8 cellular contexts compared by ENCODE assay signal in the genomic region with DNA sequence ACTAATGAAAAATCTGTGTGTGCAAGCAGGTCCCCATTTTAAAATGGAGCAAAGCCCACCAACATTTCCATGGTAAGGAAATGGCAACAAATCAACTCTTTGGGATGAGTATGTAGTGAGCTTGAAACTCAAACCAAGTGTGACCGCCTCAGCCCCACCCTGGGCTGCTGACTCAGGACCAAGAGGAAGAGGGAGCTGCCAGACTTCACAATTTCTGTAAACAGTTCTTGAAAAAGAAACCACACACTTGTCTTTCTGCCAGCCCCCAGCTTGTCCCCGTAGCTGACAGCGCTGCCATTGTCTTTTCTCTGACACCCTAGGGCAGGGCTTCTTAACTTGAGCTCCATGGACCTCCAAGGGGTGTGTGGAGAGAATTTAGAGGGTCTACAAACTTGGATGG. TPM values are rescaled to one million over a fixed set of nuclear protein-coding genes. Genes with fewer than 3 reads are reported as not detected.
A peak's percentile ranks its signal among the peaks of the same experiment; 100 is the strongest.
DNase-seq lines count a peak whose midpoint lies in the region; TF ChIP-seq lines count a peak whose summit lies in the region.

No MANE protein-coding gene starts in this region.

- peaks cover 10% of the 10 kb centered on the region for H3K79me1 ChIP-seq in trophoblast cell (ENCODE audit: low read length)

- H3K18ac ChIP-seq in trophoblast cell (ENCODE audit: low read length), result no peak overlapping the region

- WGBS in adrenal gland, 4 donors, result 51 to 69% (median 62%) methylated on average over 2 to 3 of the region's 3 CpGs
- WGBS in trophoblast cell (ENCODE audit: extremely low coverage, insufficient coverage, insufficient read length), result no CpG with 5 or more reads among the region's 3 CpGs

- H3K4me1 ChIP-seq in adrenal gland (replicated peaks in 1 of 2), result peaks cover 0 to 5% of the 10 kb centered on the region in 2 donors
- peaks cover 29 to 38% of the 10 kb centered on the region in 2 experiments for H3K4me1 ChIP-seq in trophoblast cell (ENCODE audit: control insufficient read depth in 1 of 2, insufficient read depth in 2 of 2, low read length in 2 of 2)

- no peak overlapping the region for H3K4me2 ChIP-seq in trophoblast cell (ENCODE audit: low read length)

- H3K27ac Mint-ChIP-seq in immature natural killer cell, result peak overlapping the region; percentile 88 to 94 (median 92)

- H4K8ac ChIP-seq in trophoblast cell (ENCODE audit: low read depth, low read length), result no peak overlapping the region

- H2BK5ac ChIP-seq in trophoblast cell (ENCODE audit: low read depth, low read length, poor library complexity), result no peak overlapping the region

- TF ChIP-seq POLR2A in adrenal gland (IDR thresholded peaks at IDR 0.05), result no peak

- no peak overlapping the region for H3K14ac ChIP-seq in trophoblast cell (ENCODE audit: low read length)

- intact Hi-C loops in adrenal gland (cut with DNase I), result no loop called here

- no peak for TF ChIP-seq CTCF in adrenal gland (IDR thresholded peaks at IDR 0.05)

- H3K9me3 Mint-ChIP-seq in immature natural killer cell, result no peaks in the 10 kb centered on the region

- H2BK120ac ChIP-seq in trophoblast cell (ENCODE audit: insufficient read depth, low read length, poor library complexity), result no peak overlapping the region

- H3K36me3 ChIP-seq in MG63, result no peaks in the 10 kb centered on the region
- no peaks in the 10 kb centered on the region for H3K36me3 ChIP-seq in adrenal gland (replicated peaks in 1 of 2)
- no peaks in the 10 kb centered on the region for H3K36me3 ChIP-seq in trophoblast cell (ENCODE audit: control insufficient read depth in 1 of 2, insufficient read depth in 2 of 2, low read length in 2 of 2)

- H3K79me2 ChIP-seq in trophoblast cell (ENCODE audit: control insufficient read depth, insufficient read depth, low read length, poor library complexity), result peaks cover 2% of the 10 kb centered on the region

- H3K36me3 Mint-ChIP-seq in immature natural killer cell, result no peaks in the 10 kb centered on the region

- no peak overlapping the region for H3K4me3 ChIP-seq in MG63
- no peak overlapping the region for H3K4me3 ChIP-seq in adrenal gland
- H3K4me3 ChIP-seq in trophoblast cell (ENCODE audit: low read depth, low read length), result no peak overlapping the region

- no peak overlapping the region for H3K4ac ChIP-seq in trophoblast cell (ENCODE audit: low read depth, low read length)

- no peak overlapping the region for H4K12ac ChIP-seq in trophoblast cell (ENCODE audit: low read depth, low read length)

- H2AFZ ChIP-seq in trophoblast cell (ENCODE audit: insufficient read depth, low read length, poor library complexity), result no peak overlapping the region

- H3K9ac ChIP-seq in trophoblast cell (ENCODE audit: low read length), result no peak overlapping the region

- H3K4me1 Mint-ChIP-seq in immature natural killer cell, result peaks cover 75 to 82% of the 10 kb centered on the region in 2 donors

- H3K27me3 Mint-ChIP-seq in immature natural killer cell (ENCODE audit: low read depth in 3 of 3), result peaks cover 5 to 16% (median 10%) of the 10 kb centered on the region in 3 donors

- H3K27me3 ChIP-seq in MG63 (no peaks in the 10 kb centered on the region), adrenal gland (peaks cover 10% of the 10 kb centered on the region), trophoblast cell (ENCODE audit: insufficient read depth, low read length) (no peaks in the 10 kb centered on the region)

- DNase-seq in activated gamma-delta T cell treated with Interleukin-2 at 50 U/mL for 16 hours, result peak; percentile 52
- no peak for DNase-seq in activated gamma-delta T cell (lab: John Stamatoyannopoulos, UW)
- peak; percentile 81 for DNase-seq in MG63
- peak in 4 of 7 donors; percentile 32 to 47 (median 40) for DNase-seq in adrenal gland
- DNase-seq in immature natural killer cell, result peak; percentile 70 to 73 (median 72)
- DNase-seq in stromal cell of bone marrow (ENCODE audit: low read depth), result peak; percentile 77
- no peak for DNase-seq in NCI-H345 treated with DMSO at 0.1 percent for 48 hours (lab: John Stamatoyannopoulos, UW; ENCODE audit: unreplicated experiment)
- DNase-seq in trophoblast cell, result no peak

- no peak overlapping the region for H3K23ac ChIP-seq in trophoblast cell (ENCODE audit: low read length)

- no peak overlapping the region for H2AK5ac ChIP-seq in trophoblast cell (ENCODE audit: low read length)

- H3K9me3 ChIP-seq in MG63 (no peaks in the 10 kb centered on the region), adrenal gland (replicated peaks in 1 of 3) (no peaks in the 10 kb centered on the region), trophoblast cell (ENCODE audit: insufficient read depth, low read depth, low read length) (no peaks in the 10 kb centered on the region)

- no peak overlapping the region for H2BK12ac ChIP-seq in trophoblast cell (ENCODE audit: low read length)

- H3K4me3 Mint-ChIP-seq in immature natural killer cell, result peak overlapping the region; percentile 68 to 84 (median 73)

- no peak overlapping the region for H4K91ac ChIP-seq in trophoblast cell (ENCODE audit: low read depth, low read length)

- H3K27ac ChIP-seq in adrenal gland (peak overlapping the region in 2 of 5 donors; percentile 7 to 36), trophoblast cell (ENCODE audit: low read depth, low read length) (no peak overlapping the region)

RNA-seq across cellular contexts. Expression of gene RTL5, which starts 10.3 kb away (rescaled TPM):
- total RNA-seq in MG63 (2014; rRNA removed; shearing (Covaris generic); ENCODE audit: low replicate concordance), result 0.03 TPM in 1 of 2 replicates, not detected in the other
- 1 to 10 TPM; 1.3 to 6.8 (median 4.6) TPM for total RNA-seq in adrenal gland
- polyA plus RNA-seq in adrenal gland, result 1 to 10 TPM; 2.8 to 7.5 (median 5.3) TPM
- under 1 TPM; 0.10 to 0.19 (median 0.16) TPM for polyA plus RNA-seq in immature natural killer cell
- 5.1 and 5.4 TPM in 2 replicates for polyA plus RNA-seq in trophoblast cell (2013)

Comparison
In these comparisons a context has a peak if more than half of its experiments do, and no peak if none do; other contexts are left out.
1. DNase-seq: peak in activated gamma-delta T cell treated with Interleukin-2 at 50 U/mL for 16 hours (single experiment), MG63 (single experiment), adrenal gland (4 of 7), immature natural killer cell (3 of 3) and stromal cell of bone marrow (single experiment); none in activated gamma-delta T cell (single experiment), NCI-H345 treated with DMSO at 0.1 percent for 48 hours (single experiment) and trophoblast cell (0 of 2).